In genomic region chr11:102267602-102268001, GRCh38 we compare ENCODE assay signal across 11 cellular contexts. TPM values are rescaled to one million over a fixed set of nuclear protein-coding genes. Genes with fewer than 3 reads are reported as not detected.
A peak's percentile ranks its signal among the peaks of the same experiment; 100 is the strongest.
DNase-seq lines count a peak whose midpoint lies in the region; ATAC-seq and TF ChIP-seq lines count a peak whose summit lies in the region.
"Had no signal": no experiment of that assay in that cellular context is flagged by ENCODE, and none has a peak within 500 bp of the region (broad histone marks: within the 10 kb centered on the region; RNA-seq: fewer than 3 reads in every experiment).

No MANE protein-coding gene starts in this region.

- DNase-seq in GM04504 (ENCODE audit: low read depth): peak; percentile 69
- DNase-seq in T-helper 17 cell: no peak
- peak; percentile 68 to 80 for DNase-seq in foreskin fibroblast
- DNase-seq in lower leg skin (ENCODE audit: low spot score in 2 of 2): no peak
- DNase-seq in posterior cingulate gyrus: no peak
- no peak for DNase-seq in activated naive CD4-positive, alpha-beta T cell treated with anti-CD3 and anti-CD28 coated beads, Interleukin-2, amount 10 ng/mL, durations not matched to agents 7 days and 5 days
- DNase-seq in DMS153 (lab: John Stamatoyannopoulos, UW): no peak
- DNase-seq: activated CD8-positive, alpha-beta T cell treated with anti-CD3 and anti-CD28 coated beads for 36 hours; NCI-H1417 treated with DMSO at 0.1 percent for 48 hours had no signal

- H3K27ac ChIP-seq in skin epidermis: peak overlapping the region in 20 of 21 experiments; percentile 10 to 91 (median 74)

- intact Hi-C loops in lower leg skin (cut with DNase I; ENCODE audit: low total_unique reads) (no loop called here), posterior cingulate gyrus (cut with DNase I) (no loop called here)

- CTCF ChIA-PET in activated naive CD4-positive, alpha-beta T cell treated with anti-CD3 and anti-CD28 coated beads, Interleukin-2, amount 10 ng/mL, durations not matched to agents 7 days and 5 days (lab: Charles Lee): interaction anchor here (1.1 to 2.8 kb wide), 4 partner anchors 12 to 19 kb away, joined by 3 to 15 read pairs (median 7); no protein-coding TSS in a partner anchor

- H3K9me3 ChIP-seq in T-helper 17 cell (ENCODE audit: control insufficient read depth, low read length, poor library complexity, severe bottlenecking): no peaks in the 10 kb centered on the region

- H3K9me3 Mint-ChIP-seq in activated naive CD4-positive, alpha-beta T cell treated with anti-CD3 and anti-CD28 coated beads, Interleukin-2, amount 10 ng/mL, durations not matched to agents 7 days and 5 days: no peaks in the 10 kb centered on the region
- H3K9me3 Mint-ChIP-seq: activated CD8-positive, alpha-beta T cell treated with anti-CD3 and anti-CD28 coated beads for 36 hours had no signal

- ATAC-seq in T-helper 17 cell: no peak

- TF ChIP-seq CTCF in foreskin fibroblast (IDR thresholded peaks at IDR 0.05; ENCODE audit: low read depth, low read length): no peak
- no peak for TF ChIP-seq CTCF in lower leg skin (IDR thresholded peaks at IDR 0.05)

- no peak for TF ChIP-seq POLR2A in lower leg skin (IDR thresholded peaks at IDR 0.05)

- peak overlapping the region; percentile 45 to 54 for H3K4me3 ChIP-seq in foreskin fibroblast (ENCODE audit: low read depth in 1 of 2, low read length in 2 of 2)
- peak overlapping the region; percentile 23 to 51 (median 29) for H3K4me3 ChIP-seq in skin epidermis
- H3K4me3 ChIP-seq in lower leg skin (ENCODE audit: low read depth, poor library complexity, severe bottlenecking): no peak overlapping the region
- H3K4me3 ChIP-seq: GM12878 had no signal

- 19 to 22% methylated on average over 5 of the region's 5 CpGs for WGBS in lower leg skin, 2 donors

- H3K4me3 Mint-ChIP-seq in T-helper 17 cell: peak overlapping the region; percentile 49
- H3K4me3 Mint-ChIP-seq in activated naive CD4-positive, alpha-beta T cell treated with anti-CD3 and anti-CD28 coated beads, Interleukin-2, amount 10 ng/mL, durations not matched to agents 7 days and 5 days: no peak overlapping the region

- H3K27ac Mint-ChIP-seq in T-helper 17 cell: peak overlapping the region; percentile 89
- H3K27ac Mint-ChIP-seq in activated naive CD4-positive, alpha-beta T cell treated with anti-CD3 and anti-CD28 coated beads, Interleukin-2, amount 10 ng/mL, durations not matched to agents 7 days and 5 days: no peak overlapping the region
- H3K27ac Mint-ChIP-seq: activated CD8-positive, alpha-beta T cell treated with anti-CD3 and anti-CD28 coated beads for 36 hours had no signal

- H3K4me1 Mint-ChIP-seq in T-helper 17 cell: peaks cover 22% of the 10 kb centered on the region
- H3K4me1 Mint-ChIP-seq in activated naive CD4-positive, alpha-beta T cell treated with anti-CD3 and anti-CD28 coated beads, Interleukin-2, amount 10 ng/mL, durations not matched to agents 7 days and 5 days: peaks cover 28% of the 10 kb centered on the region

- H3K36me3 Mint-ChIP-seq in T-helper 17 cell (ENCODE audit: low read depth): peaks cover 2% of the 10 kb centered on the region
- no peaks in the 10 kb centered on the region for H3K36me3 Mint-ChIP-seq in activated naive CD4-positive, alpha-beta T cell treated with anti-CD3 and anti-CD28 coated beads, Interleukin-2, amount 10 ng/mL, durations not matched to agents 7 days and 5 days

- H3K27me3 Mint-ChIP-seq in T-helper 17 cell: peaks cover 6% of the 10 kb centered on the region
- peaks cover 50% of the 10 kb centered on the region for H3K27me3 Mint-ChIP-seq in activated naive CD4-positive, alpha-beta T cell treated with anti-CD3 and anti-CD28 coated beads, Interleukin-2, amount 10 ng/mL, durations not matched to agents 7 days and 5 days

RNA-seq across cellular contexts. Expression of gene BIRC3, which starts 49.7 kb away (rescaled TPM):
- total RNA-seq in T-helper 17 cell (100 to 1,000 TPM; 117 to 139 TPM), lower leg skin (10 to 100 TPM; 10.1 to 17.6 (median 10.8) TPM)

Comparison
In these comparisons a context has a peak if more than half of its experiments do, and no peak if none do; other contexts are left out.
1. DNase-seq: peak in GM04504 (single experiment) and foreskin fibroblast (2 of 2); none in T-helper 17 cell (0 of 3), lower leg skin (0 of 2), posterior cingulate gyrus (0 of 10), activated naive CD4-positive, alpha-beta T cell treated with anti-CD3 and anti-CD28 coated beads, Interleukin-2, amount 10 ng/mL, durations not matched to agents 7 days and 5 days (single experiment) and DMS153 (single experiment).
2. RNA of gene BIRC3, which starts 49.7 kb away (total RNA-seq): 117 to 139 TPM in T-helper 17 cell; 10.1 to 17.6 TPM in lower leg skin; every median in the first group is over 4 times any median in the second.